11 cellular contexts compared by ENCODE assay signal in the genomic region with DNA sequence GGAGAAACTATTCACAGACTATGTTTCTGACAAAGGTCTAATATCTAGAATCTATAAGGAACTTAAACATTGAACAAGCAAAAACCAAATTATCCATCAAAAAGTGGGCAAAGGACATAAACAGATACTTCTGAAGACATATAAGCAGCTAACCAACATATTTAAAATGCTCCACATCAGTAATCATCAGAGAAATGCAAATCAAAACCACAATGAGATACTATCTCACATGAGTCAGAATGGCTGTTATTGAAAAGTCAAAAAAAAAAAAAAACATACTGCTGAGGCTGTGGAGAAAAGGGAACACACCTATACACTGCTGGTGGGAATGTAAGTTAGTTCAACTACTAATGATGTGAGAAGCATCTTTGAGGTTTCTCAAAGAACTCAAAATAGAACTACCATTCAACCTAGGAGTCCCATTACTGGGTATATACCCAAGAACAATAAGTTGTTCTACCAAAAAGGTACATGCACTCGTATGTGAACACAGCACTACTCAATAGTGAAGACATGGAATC.
DNase-seq lines count a peak whose midpoint lies in the region; ATAC-seq and TF ChIP-seq lines count a peak whose summit lies in the region.
"Had no signal": no experiment of that assay in that cellular context is flagged by ENCODE, and none has a peak within 500 bp of the region (broad histone marks: within the 10 kb centered on the region; RNA-seq: fewer than 3 reads in every experiment).

No MANE protein-coding gene starts in this region.

- DNase-seq in ELR (ENCODE audit: low read depth) (peak; percentile 88), PC-3 (peak; percentile 57), fibroblast of villous mesenchyme (ENCODE audit: low read depth) (peak; percentile 55), DMS 273 (lab: John Stamatoyannopoulos, UW; ENCODE audit: unreplicated experiment) (no peak), ascending aorta (ENCODE audit: low spot score in 2 of 2) (no peak), UCSD-AML1 (lab: John Stamatoyannopoulos, UW; ENCODE audit: unreplicated experiment) (no peak), posterior vena cava (ENCODE audit: low spot score) (no peak)
- DNase-seq: activated T-cell treated with anti-CD3 and anti-CD28 coated beads, Interleukin-2, amount 50 U/mL, for 48 hours; dermis blood vessel endothelial cell; transverse colon had no signal

- H3K9me3 ChIP-seq in PC-3 (ENCODE audit: low read length) = no peaks in the 10 kb centered on the region
- H3K9me3 ChIP-seq in ascending aorta = no peaks in the 10 kb centered on the region
- H3K9me3 ChIP-seq: transverse colon had no signal

- no peaks in the 10 kb centered on the region for H3K36me3 ChIP-seq in PC-3 (ENCODE audit: low read depth, low read length)
- no peaks in the 10 kb centered on the region for H3K36me3 ChIP-seq in ascending aorta
- H3K36me3 ChIP-seq: transverse colon had no signal

- TF ChIP-seq CTCF in PC-3 (conservative IDR thresholded peaks at IDR 0.05; ENCODE audit: low read depth, low read length) (no peak), fibroblast of villous mesenchyme (IDR thresholded peaks at IDR 0.05; ENCODE audit: insufficient read depth, low read depth, low read length) (no peak), ascending aorta (IDR thresholded peaks at IDR 0.05) (no peak)

- no peak overlapping the region for H3K9ac ChIP-seq in PC-3 (ENCODE audit: low read length)

- CTCF ChIA-PET in PC-3 (lab: Charles Lee) = interaction anchor here (0.6 kb wide), 1 partner anchor 1504 kb away, joined by 4 read pairs; no protein-coding TSS in a partner anchor

- H4K20me1 ChIP-seq in PC-3 (ENCODE audit: low read length) = no peaks in the 10 kb centered on the region

- H3K4me1 ChIP-seq in PC-3 (ENCODE audit: insufficient read depth, low read length) (peaks cover 8% of the 10 kb centered on the region), ascending aorta (no peaks in the 10 kb centered on the region)
- H3K4me1 ChIP-seq: transverse colon had no signal

- H3K27me3 ChIP-seq in PC-3 (ENCODE audit: low read length) = no peaks in the 10 kb centered on the region
- H3K27me3 ChIP-seq in ascending aorta = no peaks in the 10 kb centered on the region
- H3K27me3 ChIP-seq: transverse colon had no signal

- BruUV-seq in PC-3 (replicated peaks; lab: Mats Ljungman, UMichigan) = no TSS peak

- H3K4me3 ChIP-seq in PC-3 (ENCODE audit: low read length) (no peak overlapping the region), fibroblast of villous mesenchyme (ENCODE audit: low read depth, low read length) (no peak overlapping the region), ascending aorta (no peak overlapping the region)
- H3K4me3 ChIP-seq: transverse colon had no signal

- H3F3A ChIP-seq in PC-3 (ENCODE audit: low read length, unreplicated experiment) = no peaks in the 10 kb centered on the region

- H3K4me2 ChIP-seq in PC-3 (ENCODE audit: low read length) = peak overlapping the region; percentile 31; the same call in 1 of the 2 replicates

- POLR2A ChIA-PET in PC-3 (lab: Charles Lee; ENCODE audit: unreplicated experiment) = no interaction called here

- no peak overlapping the region for H3K27ac ChIP-seq in PC-3 (ENCODE audit: low read length)
- no peak overlapping the region for H3K27ac ChIP-seq in ascending aorta
- H3K27ac ChIP-seq: transverse colon had no signal

- no peaks in the 10 kb centered on the region for H3K79me2 ChIP-seq in PC-3 (ENCODE audit: low read length)

- H3K9me2 ChIP-seq in PC-3 (replicated peaks; ENCODE audit: low read length) = no peaks in the 10 kb centered on the region

- ATAC-seq in HG02884 (IDR thresholded peaks at IDR 0.05; ENCODE audit: unreplicated experiment) (peak; percentile 82), PC-3 (peak; percentile 90)

- intact Hi-C loops in PC-3 (cut with micrococcal nuclease) (no loop called here), ascending aorta (cut with DNase I) (no loop called here), posterior vena cava (cut with DNase I) (no loop called here)

- H2AFZ ChIP-seq in PC-3 (ENCODE audit: low read length) = no peak overlapping the region

Comparison
In these comparisons a context has a peak if more than half of its experiments do, and no peak if none do; other contexts are left out.
1. DNase-seq: peak in ELR (single experiment), PC-3 (single experiment) and fibroblast of villous mesenchyme (single experiment); none in DMS 273 (single experiment), ascending aorta (0 of 2), UCSD-AML1 (single experiment) and posterior vena cava (single experiment).